ENCODE assay signal across 19 cellular contexts in the genomic region with DNA sequence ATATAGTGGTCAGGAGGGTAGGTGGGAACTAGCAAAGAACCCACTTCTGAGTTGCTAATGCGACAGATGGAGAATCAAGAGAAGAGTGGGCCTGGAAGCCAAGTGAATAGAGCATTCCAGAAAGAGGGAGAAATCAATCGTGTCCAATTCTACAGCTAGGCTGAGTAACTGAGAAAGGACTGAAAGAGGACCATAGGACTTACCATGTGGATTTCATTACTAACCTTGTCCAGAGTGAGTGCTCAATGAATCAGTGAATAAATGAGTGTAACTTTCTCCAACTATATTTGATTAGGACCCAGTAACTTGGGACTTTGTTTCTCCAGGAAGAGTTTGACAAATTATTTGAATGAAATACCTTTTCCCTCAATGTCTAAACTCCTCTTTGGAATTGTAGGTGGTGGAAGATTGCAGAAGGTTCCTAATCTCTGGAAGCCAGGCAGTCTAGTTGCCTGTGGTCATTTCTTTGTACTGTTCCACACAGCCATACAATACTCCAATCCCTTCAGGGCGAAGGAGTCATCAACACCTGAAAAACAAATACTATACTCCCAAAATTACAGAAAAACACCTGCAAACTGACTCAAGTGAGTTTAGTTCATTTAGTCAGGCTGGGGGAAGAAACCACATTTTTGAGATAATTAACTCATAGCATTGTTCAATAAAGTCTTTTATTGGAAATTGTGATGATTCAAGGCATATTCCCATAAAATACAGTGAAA. TPM values are rescaled to one million over a fixed set of nuclear protein-coding genes. Genes with fewer than 3 reads are reported as not detected.
DNase-seq lines count a peak whose midpoint lies in the region; ATAC-seq, FAIRE-seq and TF ChIP-seq lines count a peak whose summit lies in the region.
"Had no signal": no experiment of that assay in that cellular context is flagged by ENCODE, and none has a peak within 500 bp of the region (broad histone marks: within the 10 kb centered on the region; RNA-seq: fewer than 3 reads in every experiment).

No MANE protein-coding gene starts in this region.

- no peak for FAIRE-seq in GM19239 (lab: Jason Lieb, UNC)
- FAIRE-seq: A204.1, H54, RCC 7860 had no signal

- no peak overlapping the region for H3K4me3 ChIP-seq in foreskin fibroblast (ENCODE audit: low read depth in 1 of 2, low read length in 2 of 2)
- no peak overlapping the region for H3K4me3 ChIP-seq in heart right ventricle

- DNase-seq in AG08395 (ENCODE audit: low spot score), result peak; percentile 56
- peak; percentile 46 for DNase-seq in GM03348 (ENCODE audit: low spot score)
- DNase-seq in foreskin fibroblast, result peak; percentile 64 to 80
- no peak for DNase-seq in ACHN
- DNase-seq in epidermal melanocyte (ENCODE audit: insufficient read length, low spot score), result no peak
- no peak for DNase-seq in heart right ventricle
- no peak for DNase-seq in GM19239 (ENCODE audit: insufficient read length, low spot score)
- DNase-seq: BE2C; CD8-positive, alpha-beta T cell; Karpas-422; NCI-H1417; NCI-H1930; NCI-H510A; NCI-H82; SIG-M5 had no signal

- TF ChIP-seq CTCF in foreskin fibroblast (IDR thresholded peaks at IDR 0.05; ENCODE audit: low read depth, low read length), result no peak
- no peak for TF ChIP-seq CTCF in heart right ventricle (IDR thresholded peaks at IDR 0.05)

- 88 to 89% methylated on average over 3 of the region's 3 CpGs for WGBS in heart right ventricle, 2 donors

- in situ Hi-C loops in ACHN (cut with HindIII; ENCODE audit: low pct_ligation_motif_present, low pct_unique_long_range_greater_than_20kb, low sequenced_read_pairs), result no loop called here

- H3K9me3 ChIP-seq in heart right ventricle, result no peaks in the 10 kb centered on the region
- H3K9me3 ChIP-seq: BE2C had no signal

- intact Hi-C loops in heart right ventricle (cut with DNase I), result no loop called here

- H3K36me3 ChIP-seq in heart right ventricle, result no peaks in the 10 kb centered on the region
- H3K36me3 ChIP-seq: BE2C had no signal

- peaks cover 0 to 23% (median 13%) of the 10 kb centered on the region in 9 donors for H3K4me1 ChIP-seq in heart right ventricle
- H3K4me1 ChIP-seq: BE2C had no signal

- H3K27me3 ChIP-seq in heart right ventricle, result peaks cover 0 to 48% (median 31%) of the 10 kb centered on the region in 7 donors

- H3K27ac ChIP-seq in heart right ventricle, result peak overlapping the region in 1 of 10 donors; percentile 31

- ATAC-seq in SK-N-SH treated with all-trans-retinoic acid at 6 μM for 48 hours (peak; percentile 21; the same call in 2 of the 3 replicates), heart right ventricle (no peak)
- ATAC-seq: CD8-positive, alpha-beta T cell had no signal

TF ChIP-seq in SK-N-SH treated with all-trans-retinoic acid at 6 μM for 48 hours, 23 proteins besides CTCF, POLR2A, EP300 and RAD21:
- TF ChIP-seq RARB (CRISPR knock-in tag; IDR thresholded peaks at IDR 0.05) (no peak), ZC3H10 (CRISPR knock-in tag; IDR thresholded peaks at IDR 0.05) (no peak), PPARA (CRISPR knock-in tag; IDR thresholded peaks at IDR 0.05; ENCODE audit: borderline replicate concordance) (no peak), ARNTL (CRISPR knock-in tag; IDR thresholded peaks at IDR 0.05; ENCODE audit: borderline replicate concordance, low read depth) (no peak), CSDC2 (CRISPR knock-in tag; IDR thresholded peaks at IDR 0.05) (no peak), ESRRG (CRISPR knock-in tag; IDR thresholded peaks at IDR 0.05) (no peak), ZNF565 (CRISPR knock-in tag; conservative IDR thresholded peaks at IDR 0.05; ENCODE audit: low read depth) (no peak), OSR1 (CRISPR knock-in tag; IDR thresholded peaks at IDR 0.05) (no peak), TOX (CRISPR knock-in tag; IDR thresholded peaks at IDR 0.05; ENCODE audit: borderline replicate concordance) (no peak), BACH2 (CRISPR knock-in tag; IDR thresholded peaks at IDR 0.05; ENCODE audit: borderline replicate concordance) (no peak), ZNF70 (CRISPR knock-in tag; IDR thresholded peaks at IDR 0.05) (no peak), TCF4 (CRISPR knock-in tag; IDR thresholded peaks at IDR 0.05; ENCODE audit: borderline replicate concordance) (no peak), SNAI2 (CRISPR knock-in tag; IDR thresholded peaks at IDR 0.05) (no peak), ZNF8 (CRISPR knock-in tag; IDR thresholded peaks at IDR 0.05) (no peak), ZFP3 (CRISPR knock-in tag; IDR thresholded peaks at IDR 0.05) (no peak), ISL1 (CRISPR knock-in tag; IDR thresholded peaks at IDR 0.05) (no peak)
- TF ChIP-seq, protein P1, sequence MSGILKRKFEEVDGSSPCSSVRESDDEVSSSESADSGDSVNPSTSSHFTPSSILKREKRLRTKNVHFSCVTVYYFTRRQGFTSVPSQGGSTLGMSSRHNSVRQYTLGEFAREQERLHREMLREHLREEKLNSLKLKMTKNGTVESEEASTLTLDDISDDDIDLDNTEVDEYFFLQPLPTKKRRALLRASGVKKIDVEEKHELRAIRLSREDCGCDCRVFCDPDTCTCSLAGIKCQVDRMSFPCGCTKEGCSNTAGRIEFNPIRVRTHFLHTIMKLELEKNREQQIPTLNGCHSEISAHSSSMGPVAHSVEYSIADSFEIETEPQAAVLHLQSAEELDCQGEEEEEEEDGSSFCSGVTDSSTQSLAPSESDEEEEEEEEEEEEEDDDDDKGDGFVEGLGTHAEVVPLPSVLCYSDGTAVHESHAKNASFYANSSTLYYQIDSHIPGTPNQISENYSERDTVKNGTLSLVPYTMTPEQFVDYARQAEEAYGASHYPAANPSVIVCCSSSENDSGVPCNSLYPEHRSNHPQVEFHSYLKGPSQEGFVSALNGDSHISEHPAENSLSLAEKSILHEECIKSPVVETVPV (CRISPR knock-in tag; IDR thresholded peaks at IDR 0.05), result no peak
- TF ChIP-seq, protein P2, sequence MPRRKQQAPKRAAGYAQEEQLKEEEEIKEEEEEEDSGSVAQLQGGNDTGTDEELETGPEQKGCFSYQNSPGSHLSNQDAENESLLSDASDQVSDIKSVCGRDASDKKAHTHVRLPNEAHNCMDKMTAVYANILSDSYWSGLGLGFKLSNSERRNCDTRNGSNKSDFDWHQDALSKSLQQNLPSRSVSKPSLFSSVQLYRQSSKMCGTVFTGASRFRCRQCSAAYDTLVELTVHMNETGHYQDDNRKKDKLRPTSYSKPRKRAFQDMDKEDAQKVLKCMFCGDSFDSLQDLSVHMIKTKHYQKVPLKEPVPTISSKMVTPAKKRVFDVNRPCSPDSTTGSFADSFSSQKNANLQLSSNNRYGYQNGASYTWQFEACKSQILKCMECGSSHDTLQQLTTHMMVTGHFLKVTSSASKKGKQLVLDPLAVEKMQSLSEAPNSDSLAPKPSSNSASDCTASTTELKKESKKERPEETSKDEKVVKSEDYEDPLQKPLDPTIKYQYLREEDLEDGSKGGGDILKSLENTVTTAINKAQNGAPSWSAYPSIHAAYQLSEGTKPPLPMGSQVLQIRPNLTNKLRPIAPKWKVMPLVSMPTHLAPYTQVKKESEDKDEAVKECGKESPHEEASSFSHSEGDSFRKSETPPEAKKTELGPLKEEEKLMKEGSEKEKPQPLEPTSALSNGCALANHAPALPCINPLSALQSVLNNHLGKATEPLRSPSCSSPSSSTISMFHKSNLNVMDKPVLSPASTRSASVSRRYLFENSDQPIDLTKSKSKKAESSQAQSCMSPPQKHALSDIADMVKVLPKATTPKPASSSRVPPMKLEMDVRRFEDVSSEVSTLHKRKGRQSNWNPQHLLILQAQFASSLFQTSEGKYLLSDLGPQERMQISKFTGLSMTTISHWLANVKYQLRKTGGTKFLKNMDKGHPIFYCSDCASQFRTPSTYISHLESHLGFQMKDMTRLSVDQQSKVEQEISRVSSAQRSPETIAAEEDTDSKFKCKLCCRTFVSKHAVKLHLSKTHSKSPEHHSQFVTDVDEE (CRISPR knock-in tag; IDR thresholded peaks at IDR 0.05), result no peak
- TF ChIP-seq, protein P3, sequence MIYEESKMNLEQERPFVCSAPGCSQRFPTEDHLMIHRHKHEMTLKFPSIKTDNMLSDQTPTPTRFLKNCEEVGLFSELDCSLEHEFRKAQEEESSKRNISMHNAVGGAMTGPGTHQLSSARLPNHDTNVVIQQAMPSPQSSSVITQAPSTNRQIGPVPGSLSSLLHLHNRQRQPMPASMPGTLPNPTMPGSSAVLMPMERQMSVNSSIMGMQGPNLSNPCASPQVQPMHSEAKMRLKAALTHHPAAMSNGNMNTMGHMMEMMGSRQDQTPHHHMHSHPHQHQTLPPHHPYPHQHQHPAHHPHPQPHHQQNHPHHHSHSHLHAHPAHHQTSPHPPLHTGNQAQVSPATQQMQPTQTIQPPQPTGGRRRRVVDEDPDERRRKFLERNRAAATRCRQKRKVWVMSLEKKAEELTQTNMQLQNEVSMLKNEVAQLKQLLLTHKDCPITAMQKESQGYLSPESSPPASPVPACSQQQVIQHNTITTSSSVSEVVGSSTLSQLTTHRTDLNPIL (CRISPR knock-in tag; IDR thresholded peaks at IDR 0.05; ENCODE audit: low read depth), result no peak
- TF ChIP-seq, protein P4, sequence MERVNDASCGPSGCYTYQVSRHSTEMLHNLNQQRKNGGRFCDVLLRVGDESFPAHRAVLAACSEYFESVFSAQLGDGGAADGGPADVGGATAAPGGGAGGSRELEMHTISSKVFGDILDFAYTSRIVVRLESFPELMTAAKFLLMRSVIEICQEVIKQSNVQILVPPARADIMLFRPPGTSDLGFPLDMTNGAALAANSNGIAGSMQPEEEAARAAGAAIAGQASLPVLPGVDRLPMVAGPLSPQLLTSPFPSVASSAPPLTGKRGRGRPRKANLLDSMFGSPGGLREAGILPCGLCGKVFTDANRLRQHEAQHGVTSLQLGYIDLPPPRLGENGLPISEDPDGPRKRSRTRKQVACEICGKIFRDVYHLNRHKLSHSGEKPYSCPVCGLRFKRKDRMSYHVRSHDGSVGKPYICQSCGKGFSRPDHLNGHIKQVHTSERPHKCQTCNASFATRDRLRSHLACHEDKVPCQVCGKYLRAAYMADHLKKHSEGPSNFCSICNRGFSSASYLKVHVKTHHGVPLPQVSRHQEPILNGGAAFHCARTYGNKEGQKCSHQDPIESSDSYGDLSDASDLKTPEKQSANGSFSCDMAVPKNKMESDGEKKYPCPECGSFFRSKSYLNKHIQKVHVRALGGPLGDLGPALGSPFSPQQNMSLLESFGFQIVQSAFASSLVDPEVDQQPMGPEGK (CRISPR knock-in tag; IDR thresholded peaks at IDR 0.05; ENCODE audit: borderline replicate concordance), result no peak

RNA-seq across cellular contexts. Expression of a gene that starts 2.6 kb away (rescaled TPM):
- total RNA-seq in heart right ventricle, result 1 to 10 TPM in 4 of 10 donors, under 1 TPM in 6; 0.56 to 2.6 (median 0.91) TPM
- polyA plus RNA-seq in heart right ventricle, result 1 to 10 TPM in 1 of 2 donors, under 1 TPM in 1; 0.66 to 3.9 TPM

RNA-seq across cellular contexts. Expression of a gene that starts 33.5 kb away (rescaled TPM):
- total RNA-seq in heart right ventricle, result under 1 TPM in 1 of 10 donors, not detected in 9; 0.22 TPM
- polyA plus RNA-seq in heart right ventricle, result under 1 TPM in 1 of 2 donors, not detected in 1; 0.03 TPM
- total RNA-seq: CD8-positive, alpha-beta T cell had no signal

Comparison
In these comparisons a context has a peak if more than half of its experiments do, and no peak if none do; other contexts are left out.
1. DNase-seq: peak in AG08395 (single experiment), GM03348 (single experiment) and foreskin fibroblast (2 of 2); none in ACHN (single experiment), epidermal melanocyte (single experiment), heart right ventricle (0 of 2) and GM19239 (single experiment).